ENCODE assay signal across 8 cellular contexts in genomic region chr10:114044251-114045070, GRCh38. TPM values are rescaled to one million over a fixed set of nuclear protein-coding genes. Genes with fewer than 3 reads are reported as not detected.
A peak's percentile ranks its signal among the peaks of the same experiment; 100 is the strongest.
DNase-seq lines count a peak whose midpoint lies in the region; ATAC-seq and TF ChIP-seq lines count a peak whose summit lies in the region.

No MANE protein-coding gene starts in this region.

- intact Hi-C loops in heart right ventricle (cut with DNase I), result loop anchor here in 8 of 10 donors (2.0 to 10.0 kb wide), 11 partner anchors 53 to 190 kb away; partner anchors contain the start of genes DCLRE1A (in 3 of the 8) and NHLRC2 (in 3 of the 8)

- no peak for TF ChIP-seq CTCF in GM12864 (IDR thresholded peaks at IDR 0.05; ENCODE audit: low read depth, low read length, missing control alignments)
- no peak for TF ChIP-seq CTCF in heart right ventricle (IDR thresholded peaks at IDR 0.05)
- TF ChIP-seq CTCF in retinal pigment epithelial cell (conservative IDR thresholded peaks at IDR 0.05; ENCODE audit: low read depth, low read length), result no peak

- H3K4me3 ChIP-seq in GM12864 (ENCODE audit: low read depth, low read length) (peak overlapping the region; percentile 59; the same call in 1 of the 2 replicates), SJSA1 (peak overlapping the region; percentile 57), heart right ventricle (peak overlapping the region; percentile 47 to 66 (median 60)), retinal pigment epithelial cell (ENCODE audit: low read length) (peak overlapping the region; percentile 30)

- ATAC-seq in heart right ventricle, result peak in 3 of 8 donors; percentile 1 to 7 (median 5)
- no peak for ATAC-seq in activated CD4-positive, CD25-positive, alpha-beta regulatory T cell treated with anti-CD3 and anti-CD28 coated beads, Interleukin-2, amount 50 U/mL, for 24 hours
- no peak for ATAC-seq in GM18517 (IDR thresholded peaks at IDR 0.05; ENCODE audit: unreplicated experiment)

- H3K27ac ChIP-seq in SJSA1 (no peak overlapping the region), heart right ventricle (peak overlapping the region; percentile 74 to 91 (median 86))

- peaks cover 26% of the 10 kb centered on the region for H3K4me1 ChIP-seq in SJSA1 (replicated peaks)
- peaks cover 0 to 25% (median 8%) of the 10 kb centered on the region in 9 donors for H3K4me1 ChIP-seq in heart right ventricle

- H3K36me3 ChIP-seq in SJSA1 (no peaks in the 10 kb centered on the region), heart right ventricle (no peaks in the 10 kb centered on the region)

- H3K27me3 ChIP-seq in SJSA1 (replicated peaks) (peaks cover 21% of the 10 kb centered on the region), heart right ventricle (peaks cover 0 to 89% (median 10%) of the 10 kb centered on the region in 7 donors)

- DNase-seq in GM12864 (ENCODE audit: low read depth) (no peak), SJSA1 (ENCODE audit: low read depth in 1 of 2, low spot score in 2 of 2) (no peak), heart right ventricle (peak in 1 of 2 donors; percentile 47), retinal pigment epithelial cell (ENCODE audit: low read depth) (no peak), DMS153 (lab: John Stamatoyannopoulos, UW) (no peak), SKM-1 (lab: John Stamatoyannopoulos, UW; ENCODE audit: unreplicated experiment) (no peak)

- WGBS in heart right ventricle, 2 donors, result 4 to 6% methylated on average over 82 to 98 of the region's 98 CpGs

- peaks cover 7% of the 10 kb centered on the region for H3K9me3 ChIP-seq in SJSA1 (replicated peaks)
- no peaks in the 10 kb centered on the region for H3K9me3 ChIP-seq in heart right ventricle

RNA-seq across cellular contexts. Expression of gene ADRB1, which starts 0.8 kb away (rescaled TPM):
- total RNA-seq in SJSA1 (2014; rRNA removed; shearing (Covaris generic)), result 1.3 and 1.4 TPM in 2 replicates
- total RNA-seq in heart right ventricle, result 10 to 100 TPM; 24.4 to 98.7 (median 40.6) TPM
- polyA plus RNA-seq in heart right ventricle, result 10 to 100 TPM in 1 of 2 donors, 1 to 10 TPM in 1; 4.7 to 28.5 TPM

Comparison
In these comparisons a context has a peak if more than half of its experiments do, and no peak if none do; other contexts are left out.
1. RNA of gene ADRB1, which starts 0.8 kb away (total RNA-seq): 24.4 to 98.7 TPM in heart right ventricle; 1.3 to 1.4 TPM in SJSA1; every median in the first group is over 10 times any median in the second.
2. Peak in every context shown above with its lines, with median percentiles within 50 percentile points of each other: H3K4me3 ChIP-seq.